Comparison of ENCODE assay signal across 13 cellular contexts in the genomic region with DNA sequence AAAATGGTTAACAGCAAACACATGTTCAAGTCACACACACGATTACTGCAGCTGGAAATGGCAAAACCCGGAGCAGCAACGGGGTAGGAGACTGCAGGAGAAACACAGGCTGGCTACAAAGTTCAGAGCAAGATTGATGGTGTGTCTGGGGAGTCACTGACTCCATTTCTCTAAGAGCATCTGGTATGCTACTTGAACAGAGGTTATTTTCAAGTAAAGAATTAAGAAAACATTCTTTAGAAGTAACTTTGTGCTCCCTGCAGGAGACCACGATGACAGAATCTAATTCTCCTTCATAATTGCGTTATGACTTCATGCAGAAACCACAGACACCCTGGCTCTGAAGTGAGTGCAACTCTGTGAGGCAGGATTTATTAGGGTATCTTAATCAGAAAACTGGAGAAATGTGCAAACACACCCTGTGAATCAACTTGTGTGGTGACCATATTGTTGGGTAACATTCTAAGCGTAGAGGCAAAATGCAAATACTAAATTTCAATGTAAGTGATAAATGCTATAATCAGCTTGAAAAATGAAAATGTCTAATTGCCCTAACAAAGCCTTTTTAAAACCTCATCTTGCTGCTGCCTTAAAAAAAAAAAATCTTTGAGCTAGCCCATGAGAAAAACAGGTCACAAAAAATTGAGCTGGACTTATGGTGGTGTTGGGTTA.
A peak's percentile ranks its signal among the peaks of the same experiment; 100 is the strongest.
DNase-seq lines count a peak whose midpoint lies in the region; ATAC-seq and TF ChIP-seq lines count a peak whose summit lies in the region.
"Had no signal": no experiment of that assay in that cellular context is flagged by ENCODE, and none has a peak within 500 bp of the region (broad histone marks: within the 10 kb centered on the region; RNA-seq: fewer than 3 reads in every experiment).

No MANE protein-coding gene starts in this region.

- CTCF ChIA-PET in HEK293 (lab: Yijun Ruan, JAX): interaction anchor here (0.6 to 1.2 kb wide), 4 partner anchors 9 to 1173 kb away, joined by 3 to 4 read pairs (median 3); no protein-coding TSS in a partner anchor

- H3K36me3 ChIP-seq in HEK293 (ENCODE audit: control insufficient read depth in 2 of 2, insufficient read depth in 1 of 2, low read length in 2 of 2): no peaks in the 10 kb centered on the region

- no peaks in the 10 kb centered on the region for H3K9me3 ChIP-seq in HEK293 (ENCODE audit: control insufficient read depth, insufficient read depth, low read depth, low read length)

- H3K4me1 ChIP-seq in HEK293 (ENCODE audit: control insufficient read depth, insufficient read depth, low read length): peaks cover 7% of the 10 kb centered on the region
- H3K4me1 ChIP-seq: parathyroid adenoma had no signal

- H3K27ac ChIP-seq in HEK293 (ENCODE audit: extremely low read depth, low read depth, low read length): no peak overlapping the region
- H3K27ac ChIP-seq: parathyroid adenoma had no signal

- no peak for TF ChIP-seq CTCF in HEK293 (tag by site-specific recombination; IDR thresholded peaks at IDR 0.05)

- POLR2A ChIA-PET in HEK293 (lab: Yijun Ruan, JAX): no interaction called here

- peak; percentile 87 for DNase-seq in AG08395 (ENCODE audit: low spot score)
- DNase-seq in astrocyte of the hippocampus (ENCODE audit: low read depth, low spot score): peak; percentile 84
- peak; percentile 44 for DNase-seq in myocyte (ENCODE audit: low read depth)
- no peak for DNase-seq in activated naive CD4-positive, alpha-beta T cell treated with Interleukin-2 at 50 U/mL for 16 hours
- no peak for DNase-seq in RKO (ENCODE audit: low spot score)
- no peak for DNase-seq in activated CD4-positive, alpha-beta T cell treated with anti-CD3 and anti-CD28 coated beads, Interleukin-2, amount 50 U/mL, for 48 hours
- DNase-seq: activated CD4-positive, alpha-beta T cell treated with anti-CD3 and anti-CD28 coated beads for 4 hours; NCI-H1694; stimulated activated CD4-positive, alpha-beta T cell treated with anti-CD3 and anti-CD28 coated beads, Interleukin-4, amount 100 ng/mL, for 1 hour; stimulated activated naive CD4-positive, alpha-beta T cell had no signal

- H3K4me3 ChIP-seq in HEK293 (ENCODE audit: low read depth, low read length): no peak overlapping the region

- ATAC-seq in HG02571 (IDR thresholded peaks at IDR 0.05; ENCODE audit: unreplicated experiment): no peak

TF ChIP-seq in HEK293, 187 proteins besides CTCF, POLR2A, EP300 and RAD21 (continues in another document):
- TF ChIP-seq ZIC2 (tag by site-specific recombination; IDR thresholded peaks at IDR 0.05) (0 out of 2 replicates have a peak, but pooled peaks have one; percentile 25), ZNF621 (tag by site-specific recombination; IDR thresholded peaks at IDR 0.05) (no peak), ZNF366 (tag by site-specific recombination; conservative IDR thresholded peaks at IDR 0.05) (peak; percentile 70)
- TF ChIP-seq, protein P1, sequence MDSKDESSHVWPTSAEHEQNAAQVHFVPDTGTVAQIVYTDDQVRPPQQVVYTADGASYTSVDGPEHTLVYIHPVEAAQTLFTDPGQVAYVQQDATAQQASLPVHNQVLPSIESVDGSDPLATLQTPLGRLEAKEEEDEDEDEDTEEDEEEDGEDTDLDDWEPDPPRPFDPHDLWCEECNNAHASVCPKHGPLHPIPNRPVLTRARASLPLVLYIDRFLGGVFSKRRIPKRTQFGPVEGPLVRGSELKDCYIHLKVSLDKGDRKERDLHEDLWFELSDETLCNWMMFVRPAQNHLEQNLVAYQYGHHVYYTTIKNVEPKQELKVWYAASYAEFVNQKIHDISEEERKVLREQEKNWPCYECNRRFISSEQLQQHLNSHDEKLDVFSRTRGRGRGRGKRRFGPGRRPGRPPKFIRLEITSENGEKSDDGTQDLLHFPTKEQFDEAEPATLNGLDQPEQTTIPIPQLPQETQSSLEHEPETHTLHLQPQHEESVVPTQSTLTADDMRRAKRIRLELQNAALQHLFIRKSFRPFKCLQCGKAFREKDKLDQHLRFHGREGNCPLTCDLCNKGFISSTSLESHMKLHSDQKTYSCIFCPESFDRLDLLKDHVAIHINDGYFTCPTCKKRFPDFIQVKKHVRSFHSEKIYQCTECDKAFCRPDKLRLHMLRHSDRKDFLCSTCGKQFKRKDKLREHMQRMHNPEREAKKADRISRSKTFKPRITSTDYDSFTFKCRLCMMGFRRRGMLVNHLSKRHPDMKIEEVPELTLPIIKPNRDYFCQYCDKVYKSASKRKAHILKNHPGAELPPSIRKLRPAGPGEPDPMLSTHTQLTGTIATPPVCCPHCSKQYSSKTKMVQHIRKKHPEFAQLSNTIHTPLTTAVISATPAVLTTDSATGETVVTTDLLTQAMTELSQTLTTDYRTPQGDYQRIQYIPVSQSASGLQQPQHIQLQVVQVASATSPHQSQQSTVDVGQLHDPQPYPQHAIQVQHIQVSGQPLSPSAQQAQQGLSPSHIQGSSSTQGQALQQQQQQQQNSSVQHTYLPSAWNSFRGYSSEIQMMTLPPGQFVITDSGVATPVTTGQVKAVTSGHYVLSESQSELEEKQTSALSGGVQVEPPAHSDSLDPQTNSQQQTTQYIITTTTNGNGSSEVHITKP (tag by site-specific recombination; IDR thresholded peaks at IDR 0.05): peak; percentile 16; the same call in 1 of the 2 replicates
- TF ChIP-seq, protein P2, sequence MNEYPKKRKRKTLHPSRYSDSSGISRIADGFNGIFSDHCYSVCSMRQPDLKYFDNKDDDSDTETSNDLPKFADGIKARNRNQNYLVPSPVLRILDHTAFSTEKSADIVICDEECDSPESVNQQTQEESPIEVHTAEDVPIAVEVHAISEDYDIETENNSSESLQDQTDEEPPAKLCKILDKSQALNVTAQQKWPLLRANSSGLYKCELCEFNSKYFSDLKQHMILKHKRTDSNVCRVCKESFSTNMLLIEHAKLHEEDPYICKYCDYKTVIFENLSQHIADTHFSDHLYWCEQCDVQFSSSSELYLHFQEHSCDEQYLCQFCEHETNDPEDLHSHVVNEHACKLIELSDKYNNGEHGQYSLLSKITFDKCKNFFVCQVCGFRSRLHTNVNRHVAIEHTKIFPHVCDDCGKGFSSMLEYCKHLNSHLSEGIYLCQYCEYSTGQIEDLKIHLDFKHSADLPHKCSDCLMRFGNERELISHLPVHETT (tag by site-specific recombination; IDR thresholded peaks at IDR 0.05): 0 out of 2 replicates have a peak, but pooled peaks have one; percentile 27
- TF ChIP-seq, protein P3, sequence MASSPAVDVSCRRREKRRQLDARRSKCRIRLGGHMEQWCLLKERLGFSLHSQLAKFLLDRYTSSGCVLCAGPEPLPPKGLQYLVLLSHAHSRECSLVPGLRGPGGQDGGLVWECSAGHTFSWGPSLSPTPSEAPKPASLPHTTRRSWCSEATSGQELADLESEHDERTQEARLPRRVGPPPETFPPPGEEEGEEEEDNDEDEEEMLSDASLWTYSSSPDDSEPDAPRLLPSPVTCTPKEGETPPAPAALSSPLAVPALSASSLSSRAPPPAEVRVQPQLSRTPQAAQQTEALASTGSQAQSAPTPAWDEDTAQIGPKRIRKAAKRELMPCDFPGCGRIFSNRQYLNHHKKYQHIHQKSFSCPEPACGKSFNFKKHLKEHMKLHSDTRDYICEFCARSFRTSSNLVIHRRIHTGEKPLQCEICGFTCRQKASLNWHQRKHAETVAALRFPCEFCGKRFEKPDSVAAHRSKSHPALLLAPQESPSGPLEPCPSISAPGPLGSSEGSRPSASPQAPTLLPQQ (tag by site-specific recombination; IDR thresholded peaks at IDR 0.05): peak; percentile 40; the same call in 1 of the 2 replicates
- TF ChIP-seq, protein P4, sequence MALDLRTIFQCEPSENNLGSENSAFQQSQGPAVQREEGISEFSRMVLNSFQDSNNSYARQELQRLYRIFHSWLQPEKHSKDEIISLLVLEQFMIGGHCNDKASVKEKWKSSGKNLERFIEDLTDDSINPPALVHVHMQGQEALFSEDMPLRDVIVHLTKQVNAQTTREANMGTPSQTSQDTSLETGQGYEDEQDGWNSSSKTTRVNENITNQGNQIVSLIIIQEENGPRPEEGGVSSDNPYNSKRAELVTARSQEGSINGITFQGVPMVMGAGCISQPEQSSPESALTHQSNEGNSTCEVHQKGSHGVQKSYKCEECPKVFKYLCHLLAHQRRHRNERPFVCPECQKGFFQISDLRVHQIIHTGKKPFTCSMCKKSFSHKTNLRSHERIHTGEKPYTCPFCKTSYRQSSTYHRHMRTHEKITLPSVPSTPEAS (tag by site-specific recombination; IDR thresholded peaks at IDR 0.05): no peak
- TF ChIP-seq, protein P5, sequence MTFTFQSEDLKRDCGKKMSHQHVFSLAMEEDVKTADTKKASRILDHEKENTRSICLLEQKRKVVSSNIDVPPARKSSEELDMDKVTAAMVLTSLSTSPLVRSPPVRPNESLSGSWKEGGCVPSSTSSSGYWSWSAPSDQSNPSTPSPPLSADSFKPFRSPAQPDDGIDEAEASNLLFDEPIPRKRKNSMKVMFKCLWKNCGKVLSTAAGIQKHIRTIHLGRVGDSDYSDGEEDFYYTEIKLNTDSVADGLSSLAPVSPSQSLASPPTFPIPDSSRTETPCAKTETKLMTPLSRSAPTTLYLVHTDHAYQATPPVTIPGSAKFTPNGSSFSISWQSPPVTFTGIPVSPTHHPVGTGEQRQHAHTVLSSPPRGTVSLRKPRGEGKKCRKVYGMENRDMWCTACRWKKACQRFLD (tag by site-specific recombination; IDR thresholded peaks at IDR 0.05): no peak
- TF ChIP-seq, protein P6, sequence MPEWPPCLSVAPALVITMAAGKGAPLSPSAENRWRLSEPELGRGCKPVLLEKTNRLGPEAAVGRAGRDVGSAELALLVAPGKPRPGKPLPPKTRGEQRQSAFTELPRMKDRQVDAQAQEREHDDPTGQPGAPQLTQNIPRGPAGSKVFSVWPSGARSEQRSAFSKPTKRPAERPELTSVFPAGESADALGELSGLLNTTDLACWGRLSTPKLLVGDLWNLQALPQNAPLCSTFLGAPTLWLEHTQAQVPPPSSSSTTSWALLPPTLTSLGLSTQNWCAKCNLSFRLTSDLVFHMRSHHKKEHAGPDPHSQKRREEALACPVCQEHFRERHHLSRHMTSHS (tag by site-specific recombination; IDR thresholded peaks at IDR 0.05): no peak
- TF ChIP-seq, protein P7, sequence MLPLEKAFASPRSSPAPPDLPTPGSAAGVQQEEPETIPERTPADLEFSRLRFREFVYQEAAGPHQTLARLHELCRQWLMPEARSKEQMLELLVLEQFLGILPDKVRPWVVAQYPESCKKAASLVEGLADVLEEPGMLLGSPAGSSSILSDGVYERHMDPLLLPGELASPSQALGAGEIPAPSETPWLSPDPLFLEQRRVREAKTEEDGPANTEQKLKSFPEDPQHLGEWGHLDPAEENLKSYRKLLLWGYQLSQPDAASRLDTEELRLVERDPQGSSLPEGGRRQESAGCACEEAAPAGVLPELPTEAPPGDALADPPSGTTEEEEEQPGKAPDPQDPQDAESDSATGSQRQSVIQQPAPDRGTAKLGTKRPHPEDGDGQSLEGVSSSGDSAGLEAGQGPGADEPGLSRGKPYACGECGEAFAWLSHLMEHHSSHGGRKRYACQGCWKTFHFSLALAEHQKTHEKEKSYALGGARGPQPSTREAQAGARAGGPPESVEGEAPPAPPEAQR (tag by site-specific recombination; IDR thresholded peaks at IDR 0.05): no peak

Comparison
In these comparisons a context has a peak if more than half of its experiments do, and no peak if none do; other contexts are left out.
1. DNase-seq: peak in AG08395 (single experiment), astrocyte of the hippocampus (single experiment) and myocyte (single experiment); none in activated naive CD4-positive, alpha-beta T cell treated with Interleukin-2 at 50 U/mL for 16 hours (single experiment), RKO (single experiment) and activated CD4-positive, alpha-beta T cell treated with anti-CD3 and anti-CD28 coated beads, Interleukin-2, amount 50 U/mL, for 48 hours (0 of 2).